In genomic region chr7:106717997-106718871, GRCh38 we compare ENCODE assay signal across 1 cellular context.
TF ChIP-seq lines count a peak whose summit lies in the region.

No MANE protein-coding gene starts in this region.

TF ChIP-seq in K562, 482 proteins besides CTCF, POLR2A, EP300 and RAD21 (continued from another document and continues in another):
- TF ChIP-seq, protein P1, sequence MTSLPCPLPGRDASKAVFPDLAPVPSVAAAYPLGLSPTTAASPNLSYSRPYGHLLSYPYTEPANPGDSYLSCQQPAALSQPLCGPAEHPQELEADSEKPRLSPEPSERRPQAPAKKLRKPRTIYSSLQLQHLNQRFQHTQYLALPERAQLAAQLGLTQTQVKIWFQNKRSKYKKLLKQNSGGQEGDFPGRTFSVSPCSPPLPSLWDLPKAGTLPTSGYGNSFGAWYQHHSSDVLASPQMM (CRISPR knock-in tag; IDR thresholded peaks at IDR 0.05): no peak
- no peak for TF ChIP-seq KDM2B (CRISPR knock-in tag; IDR thresholded peaks at IDR 0.05)
- TF ChIP-seq MAFF (IDR thresholded peaks at IDR 0.05; ENCODE audit: low read length): peak; percentile 64; the same call in 1 of the 2 replicates
- no peak for TF ChIP-seq ZNF134 (CRISPR knock-in tag; conservative IDR thresholded peaks at IDR 0.05)
- no peak for TF ChIP-seq CEBPG (CRISPR knock-in tag; IDR thresholded peaks at IDR 0.05)
- peak in 1 of 2 experiments; percentile 75; a peak in 3 of 4 replicates for TF ChIP-seq CEBPG (tag; conservative IDR thresholded peaks at IDR 0.05 in 1 of 2, IDR thresholded peaks at IDR 0.05 in 1 of 2)
- TF ChIP-seq ZNF121 (CRISPR knock-in tag; conservative IDR thresholded peaks at IDR 0.05): no peak
- TF ChIP-seq FUS (optimal IDR thresholded peaks at IDR 0.05; ENCODE audit: low read depth, low read length): no peak
- TF ChIP-seq RBM39 (optimal IDR thresholded peaks at IDR 0.05; ENCODE audit: low read depth, low read length): no peak
- peak in 1 of 2 experiments; percentile 32; a peak in 1 of 4 replicates for TF ChIP-seq FOXK2 (conservative IDR thresholded peaks at IDR 0.05 in 1 of 2, IDR thresholded peaks at IDR 0.05 in 1 of 2; ENCODE audit: low read depth in 2 of 2)
- TF ChIP-seq ZKSCAN8 (CRISPR knock-in tag; IDR thresholded peaks at IDR 0.05): no peak; the same call in 1 of the 2 replicates
- TF ChIP-seq SAFB2 (IDR thresholded peaks at IDR 0.05; ENCODE audit: borderline replicate concordance, low read depth, low read length, severe bottlenecking): no peak
- no peak for TF ChIP-seq PURB (CRISPR knock-in tag; IDR thresholded peaks at IDR 0.05; ENCODE audit: low read depth)
- TF ChIP-seq SOX6 (IDR thresholded peaks at IDR 0.05): peak; percentile 97
- TF ChIP-seq ZNF263 (CRISPR knock-in tag; IDR thresholded peaks at IDR 0.05; ENCODE audit: borderline replicate concordance): no peak
- TF ChIP-seq ZNF830 (CRISPR knock-in tag; IDR thresholded peaks at IDR 0.05): no peak
- no peak for TF ChIP-seq IFI16 (CRISPR knock-in tag; IDR thresholded peaks at IDR 0.05)
- TF ChIP-seq KAT8 (IDR thresholded peaks at IDR 0.05; ENCODE audit: low read depth): no peak
- peak; percentile 44 to 96; a peak in 3 of 4 replicates for TF ChIP-seq ZNF318 (IDR thresholded peaks at IDR 0.05; ENCODE audit: borderline replicate concordance in 1 of 2, low read depth in 1 of 2)
- no peak for TF ChIP-seq NR3C1 (CRISPR knock-in tag; IDR thresholded peaks at IDR 0.05)
- TF ChIP-seq NR2F6 (CRISPR knock-in tag; IDR thresholded peaks at IDR 0.05): no peak
- no peak for TF ChIP-seq TCF7L2 (IDR thresholded peaks at IDR 0.05; ENCODE audit: low read depth, low read length)
- TF ChIP-seq TRIM28 (IDR thresholded peaks at IDR 0.05): no peak
- no peak for TF ChIP-seq SAFB (IDR thresholded peaks at IDR 0.05; ENCODE audit: borderline replicate concordance, low read depth, low read length)
- no peak for TF ChIP-seq ZNF766 (CRISPR knock-in tag; conservative IDR thresholded peaks at IDR 0.05)
- TF ChIP-seq ETS2 (tag; IDR thresholded peaks at IDR 0.05; ENCODE audit: borderline replicate concordance, poor library complexity, severe bottlenecking): no peak
- no peak for TF ChIP-seq ATF2 (CRISPR knock-in tag; IDR thresholded peaks at IDR 0.05)
- TF ChIP-seq ZC3H8 (IDR thresholded peaks at IDR 0.05): no peak
- no peak for TF ChIP-seq BCL6 (CRISPR knock-in tag; IDR thresholded peaks at IDR 0.05)
- peak; percentile 89 for TF ChIP-seq MTA3 (IDR thresholded peaks at IDR 0.05; ENCODE audit: borderline replicate concordance)
- TF ChIP-seq MAFG (tag; conservative IDR thresholded peaks at IDR 0.05): peak; percentile 69
- TF ChIP-seq, protein P2, sequence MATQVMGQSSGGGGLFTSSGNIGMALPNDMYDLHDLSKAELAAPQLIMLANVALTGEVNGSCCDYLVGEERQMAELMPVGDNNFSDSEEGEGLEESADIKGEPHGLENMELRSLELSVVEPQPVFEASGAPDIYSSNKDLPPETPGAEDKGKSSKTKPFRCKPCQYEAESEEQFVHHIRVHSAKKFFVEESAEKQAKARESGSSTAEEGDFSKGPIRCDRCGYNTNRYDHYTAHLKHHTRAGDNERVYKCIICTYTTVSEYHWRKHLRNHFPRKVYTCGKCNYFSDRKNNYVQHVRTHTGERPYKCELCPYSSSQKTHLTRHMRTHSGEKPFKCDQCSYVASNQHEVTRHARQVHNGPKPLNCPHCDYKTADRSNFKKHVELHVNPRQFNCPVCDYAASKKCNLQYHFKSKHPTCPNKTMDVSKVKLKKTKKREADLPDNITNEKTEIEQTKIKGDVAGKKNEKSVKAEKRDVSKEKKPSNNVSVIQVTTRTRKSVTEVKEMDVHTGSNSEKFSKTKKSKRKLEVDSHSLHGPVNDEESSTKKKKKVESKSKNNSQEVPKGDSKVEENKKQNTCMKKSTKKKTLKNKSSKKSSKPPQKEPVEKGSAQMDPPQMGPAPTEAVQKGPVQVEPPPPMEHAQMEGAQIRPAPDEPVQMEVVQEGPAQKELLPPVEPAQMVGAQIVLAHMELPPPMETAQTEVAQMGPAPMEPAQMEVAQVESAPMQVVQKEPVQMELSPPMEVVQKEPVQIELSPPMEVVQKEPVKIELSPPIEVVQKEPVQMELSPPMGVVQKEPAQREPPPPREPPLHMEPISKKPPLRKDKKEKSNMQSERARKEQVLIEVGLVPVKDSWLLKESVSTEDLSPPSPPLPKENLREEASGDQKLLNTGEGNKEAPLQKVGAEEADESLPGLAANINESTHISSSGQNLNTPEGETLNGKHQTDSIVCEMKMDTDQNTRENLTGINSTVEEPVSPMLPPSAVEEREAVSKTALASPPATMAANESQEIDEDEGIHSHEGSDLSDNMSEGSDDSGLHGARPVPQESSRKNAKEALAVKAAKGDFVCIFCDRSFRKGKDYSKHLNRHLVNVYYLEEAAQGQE (CRISPR knock-in tag; IDR thresholded peaks at IDR 0.05; ENCODE audit: low read depth): no peak
- no peak for TF ChIP-seq TSC22D4 (tag; IDR thresholded peaks at IDR 0.05)
- peak; percentile 82 for TF ChIP-seq CREM (IDR thresholded peaks at IDR 0.05; ENCODE audit: low read depth)
- peak; percentile 73 for TF ChIP-seq MTA2 (IDR thresholded peaks at IDR 0.05; ENCODE audit: low read depth)
- TF ChIP-seq KDM5B (IDR thresholded peaks at IDR 0.05; ENCODE audit: insufficient replicate concordance, low read depth, low read length): no peak
- TF ChIP-seq ZNF212 (CRISPR knock-in tag; IDR thresholded peaks at IDR 0.05): no peak
- no peak for TF ChIP-seq NR2C2 (CRISPR knock-in tag; IDR thresholded peaks at IDR 0.05)
- TF ChIP-seq NR2C2 (tag; IDR thresholded peaks at IDR 0.05): peak; percentile 14; the same call in 1 of the 2 replicates
- TF ChIP-seq CHD1 (IDR thresholded peaks at IDR 0.05; ENCODE audit: low read length): no peak
- no peak for TF ChIP-seq ZBTB26 (CRISPR knock-in tag; IDR thresholded peaks at IDR 0.05)
- no peak for TF ChIP-seq RBM22 (IDR thresholded peaks at IDR 0.05; ENCODE audit: low read depth, low read length, poor library complexity, severe bottlenecking)
- TF ChIP-seq BACH1 (tag; IDR thresholded peaks at IDR 0.05): peak; percentile 74; the same call in 1 of the 2 replicates
- TF ChIP-seq ZBTB1 (CRISPR knock-in tag; IDR thresholded peaks at IDR 0.05; ENCODE audit: borderline replicate concordance, low read depth): no peak
- peak; percentile 40 for TF ChIP-seq PRDM10 (IDR thresholded peaks at IDR 0.05; ENCODE audit: partially characterized antibody)
- TF ChIP-seq PHF21A (IDR thresholded peaks at IDR 0.05; ENCODE audit: borderline replicate concordance, low read depth): peak; percentile 13; the same call in 1 of the 2 replicates
- TF ChIP-seq, protein P3, sequence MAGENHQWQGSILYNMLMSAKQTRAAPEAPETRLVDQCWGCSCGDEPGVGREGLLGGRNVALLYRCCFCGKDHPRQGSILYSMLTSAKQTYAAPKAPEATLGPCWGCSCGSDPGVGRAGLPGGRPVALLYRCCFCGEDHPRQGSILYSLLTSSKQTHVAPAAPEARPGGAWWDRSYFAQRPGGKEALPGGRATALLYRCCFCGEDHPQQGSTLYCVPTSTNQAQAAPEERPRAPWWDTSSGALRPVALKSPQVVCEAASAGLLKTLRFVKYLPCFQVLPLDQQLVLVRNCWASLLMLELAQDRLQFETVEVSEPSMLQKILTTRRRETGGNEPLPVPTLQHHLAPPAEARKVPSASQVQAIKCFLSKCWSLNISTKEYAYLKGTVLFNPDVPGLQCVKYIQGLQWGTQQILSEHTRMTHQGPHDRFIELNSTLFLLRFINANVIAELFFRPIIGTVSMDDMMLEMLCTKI (IDR thresholded peaks at IDR 0.05; ENCODE audit: partially characterized antibody): no peak
- TF ChIP-seq ZNF165 (CRISPR knock-in tag; IDR thresholded peaks at IDR 0.05; ENCODE audit: borderline replicate concordance): no peak
- peak; percentile 76 for TF ChIP-seq ZEB2 (IDR thresholded peaks at IDR 0.05)
- peak; percentile 92 for TF ChIP-seq HDAC2 (IDR thresholded peaks at IDR 0.05)
- TF ChIP-seq CREBBP (IDR thresholded peaks at IDR 0.05; ENCODE audit: low read depth, low read length): no peak
